ENCODE assay signal across 1 cellular context in genomic region chr15:74799255-74799842, GRCh38.
TF ChIP-seq lines count a peak whose summit lies in the region.

No MANE protein-coding gene starts in this region.

TF ChIP-seq in K562, 482 proteins besides CTCF, POLR2A, EP300 and RAD21:
- 0 out of 2 replicates have a peak, but pooled peaks have one; percentile 15 for TF ChIP-seq POLR2G (IDR thresholded peaks at IDR 0.05; ENCODE audit: low read depth, low read length)
- no peak for TF ChIP-seq ZNF41 (CRISPR knock-in tag; conservative IDR thresholded peaks at IDR 0.05)
